ENCODE assay signal across 8 cellular contexts in the genomic region with DNA sequence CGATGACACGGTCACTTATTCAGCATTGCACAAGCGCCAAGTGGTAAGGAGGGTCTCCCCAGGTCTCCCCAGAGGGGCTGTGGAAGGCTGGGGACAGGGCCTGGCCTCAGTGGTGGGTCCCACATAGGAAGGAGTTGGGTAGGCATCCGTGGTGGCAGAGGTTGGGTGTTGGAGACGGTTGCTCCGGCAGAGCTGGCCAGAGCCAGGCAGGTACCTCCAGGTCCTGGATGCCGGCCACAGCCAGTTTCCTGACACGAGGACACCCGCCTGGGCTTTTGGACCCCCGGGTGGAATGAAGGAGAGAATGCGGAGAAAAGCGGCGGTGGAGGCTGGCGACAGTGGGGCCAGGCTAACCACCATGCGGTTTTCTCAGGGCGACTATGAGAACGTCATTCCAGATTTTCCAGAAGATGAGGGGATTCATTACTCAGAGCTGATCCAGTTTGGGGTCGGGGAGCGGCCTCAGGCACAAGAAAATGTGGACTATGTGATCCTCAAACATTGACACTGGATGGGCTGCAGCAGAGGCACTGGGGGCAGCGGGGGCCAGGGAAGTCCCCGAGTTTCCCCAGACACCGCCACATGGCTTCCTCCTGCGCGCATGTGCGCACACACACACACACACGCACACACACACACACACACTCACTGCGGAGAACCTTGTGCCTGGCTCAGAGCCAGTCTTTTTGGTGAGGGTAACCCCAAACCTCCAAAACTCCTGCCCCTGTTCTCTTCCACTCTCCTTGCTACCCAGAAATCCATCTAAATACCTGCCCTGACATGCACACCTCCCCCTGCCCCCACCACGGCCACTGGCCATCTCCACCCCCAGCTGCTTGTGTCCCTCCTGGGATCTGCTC. TPM values are rescaled to one million over a fixed set of nuclear protein-coding genes. Genes with fewer than 3 reads are reported as not detected.
DNase-seq lines count a peak whose midpoint lies in the region; ATAC-seq, FAIRE-seq and TF ChIP-seq lines count a peak whose summit lies in the region.

No MANE protein-coding gene starts in this region.

- ATAC-seq in GM21737 (IDR thresholded peaks at IDR 0.05; ENCODE audit: unreplicated experiment) (peak; percentile 25), HG03097 (IDR thresholded peaks at IDR 0.05; ENCODE audit: low FRiP score, unreplicated experiment) (no peak)

- H3K79me2 ChIP-seq in H1 (ENCODE audit: control insufficient read depth in 1 of 2, insufficient read depth in 2 of 2, low read length in 2 of 2): no peaks in the 10 kb centered on the region

- no peak overlapping the region for H2BK20ac ChIP-seq in H1 (ENCODE audit: low read length)

- H3K36me3 ChIP-seq in H1 (ENCODE audit: control insufficient read depth in 2 of 4, insufficient read depth in 4 of 4, low read length in 3 of 4): no peaks in the 10 kb centered on the region
- H3K36me3 ChIP-seq in HAP-1 (replicated peaks): no peaks in the 10 kb centered on the region

- no peaks in the 10 kb centered on the region for H3K79me1 ChIP-seq in H1 (ENCODE audit: low read depth, low read length)

- no peak overlapping the region for H3K23ac ChIP-seq in H1 (ENCODE audit: insufficient read length)

- in situ Hi-C loops in HAP-1 (cut with MboI; ENCODE audit: low sequenced_read_pairs): no loop called here

- H4K91ac ChIP-seq in H1 (replicated peaks; ENCODE audit: insufficient read length, low read length): no peak overlapping the region

- no peak overlapping the region for H3K27ac ChIP-seq in H1 (ENCODE audit: low read depth, low read length)

- H3K9me3 Mint-ChIP-seq in activated CD4-positive, alpha-beta T cell treated with anti-CD3 and anti-CD28 coated beads, Interleukin-2, amount 10 ng/mL, durations not matched to agents 24 days and 14 days: no peaks in the 10 kb centered on the region

- peak overlapping the region; percentile 98 for H3K27ac Mint-ChIP-seq in activated CD4-positive, alpha-beta T cell treated with anti-CD3 and anti-CD28 coated beads, Interleukin-2, amount 10 ng/mL, durations not matched to agents 24 days and 14 days

- WGBS in H1 (ENCODE audit: extremely low coverage in 1 of 2, insufficient coverage in 1 of 2, insufficient read length in 1 of 2, insufficient replicate concordance in 2 of 2, low coverage in 1 of 2, low lambda C conversion rate in 2 of 2, missing lambda C conversion rate in 1 of 2), 2 experiments: 85% methylated on average over 28 of the region's 28 CpGs; no CpG with 5 or more reads in 1 of the 2 experiments

- H2BK120ac ChIP-seq in H1 (replicated peaks; ENCODE audit: low read depth, low read length): no peak overlapping the region

- peaks cover 12% of the 10 kb centered on the region for H3K27me3 Mint-ChIP-seq in activated CD4-positive, alpha-beta T cell treated with anti-CD3 and anti-CD28 coated beads, Interleukin-2, amount 10 ng/mL, durations not matched to agents 24 days and 14 days

- H3K4me1 ChIP-seq in H1 (replicated peaks in 1 of 4; ENCODE audit: control insufficient read depth in 3 of 4, insufficient read depth in 4 of 4, low read length in 3 of 4) (peaks cover 0 to 2% (median 0%) of the 10 kb centered on the region in 4 experiments; a peak in 1 of 7 replicates), HAP-1 (no peaks in the 10 kb centered on the region)

- no peak overlapping the region for H2AFZ ChIP-seq in H1 (ENCODE audit: low read length)

- no peak overlapping the region for H2BK12ac ChIP-seq in H1 (ENCODE audit: low read depth, low read length)

- intact Hi-C loops in activated CD4-positive, alpha-beta T cell treated with anti-CD3 and anti-CD28 coated beads, Interleukin-2, amount 10 ng/mL, durations not matched to agents 24 days and 14 days (cut with micrococcal nuclease): loop anchor here (1.0 to 2.0 kb wide), 5 partner anchors 14 to 200 kb away; no protein-coding TSS in a partner anchor

- no peak for TF ChIP-seq POLR2A in H1 (IDR thresholded peaks at IDR 0.05; ENCODE audit: control extremely low read depth in 1 of 2, low read depth in 2 of 2, low read length in 2 of 2)

- no peak overlapping the region for H3K14ac ChIP-seq in H1 (ENCODE audit: insufficient read length)

- peak; percentile 90 for DNase-seq in activated CD4-positive, alpha-beta T cell treated with anti-CD3 and anti-CD28 coated beads, Interleukin-2, amount 10 ng/mL, durations not matched to agents 24 days and 14 days
- DNase-seq in H1 (ENCODE audit: low read depth in 1 of 2, low spot score in 2 of 2): peak in 1 of 2 experiments; percentile 31
- DNase-seq in stimulated activated CD8-positive, alpha-beta memory T cell treated with anti-CD3 and anti-CD28 coated beads, Interleukin-2, amount 100 ng/mL, for 1 hour (ENCODE audit: low read depth in 2 of 2): peak; percentile 17 to 56
- no peak for DNase-seq in midbrain (lab: John Stamatoyannopoulos, UW)
- DNase-seq in HAP-1 (ENCODE audit: low spot score in 2 of 2): no peak
- no peak for DNase-seq in NCI-H2227 (lab: John Stamatoyannopoulos, UW; ENCODE audit: unreplicated experiment)

- H3K9me3 ChIP-seq in H1 (ENCODE audit: insufficient read depth in 2 of 2, low read depth in 1 of 2, low read length in 1 of 2) (no peaks in the 10 kb centered on the region), HAP-1 (no peaks in the 10 kb centered on the region)

- H3K27me3 ChIP-seq in H1 (replicated peaks in 1 of 4; ENCODE audit: control insufficient read depth in 3 of 4, extremely low read depth in 1 of 4, insufficient read depth in 3 of 4, low read length in 3 of 4): no peaks in the 10 kb centered on the region
- H3K27me3 ChIP-seq in HAP-1 (ENCODE audit: low read depth): peaks cover 33% of the 10 kb centered on the region

- TF ChIP-seq EP300 in H1 (IDR thresholded peaks at IDR 0.05; ENCODE audit: borderline replicate concordance in 1 of 2, low read depth in 2 of 2, low read length in 2 of 2): no peak

- no peak overlapping the region for H3K18ac ChIP-seq in H1 (ENCODE audit: extremely low read depth, low read length)

- H2BK15ac ChIP-seq in H1 (ENCODE audit: low read length): no peak overlapping the region

- no peak overlapping the region for H4K5ac ChIP-seq in H1 (ENCODE audit: insufficient read length, low read depth, low read length)

- no peak for FAIRE-seq in H1 (lab: Jason Lieb, UNC)

- H4K20me1 ChIP-seq in H1 (replicated peaks in 1 of 2; ENCODE audit: control insufficient read depth in 1 of 2, insufficient read depth in 2 of 2, low read length in 2 of 2): no peaks in the 10 kb centered on the region

- no peaks in the 10 kb centered on the region; the same call in 1 of the 2 replicates for H3K23me2 ChIP-seq in H1 (ENCODE audit: low read depth, low read length)

- no peak overlapping the region for H3K56ac ChIP-seq in H1 (replicated peaks; ENCODE audit: insufficient read length, low read depth, low read length)

- peak overlapping the region; percentile 79 for H3K4me3 Mint-ChIP-seq in activated CD4-positive, alpha-beta T cell treated with anti-CD3 and anti-CD28 coated beads, Interleukin-2, amount 10 ng/mL, durations not matched to agents 24 days and 14 days

- CTCF ChIA-PET in H1 (lab: Charles Lee; ENCODE audit: partially characterized antibody): interaction anchor here (0.6 to 2.0 kb wide), 7 partner anchors 11 to 164 kb away, joined by 3 to 6 read pairs (median 3); no protein-coding TSS in a partner anchor

- POLR2A ChIA-PET in H1 (lab: Charles Lee; ENCODE audit: partially characterized antibody): no interaction called here

- H2AK5ac ChIP-seq in H1 (ENCODE audit: low read depth, low read length): no peak overlapping the region

- no peak overlapping the region for H3K4me2 ChIP-seq in H1 (ENCODE audit: insufficient read depth in 1 of 2, low read depth in 2 of 2, low read length in 2 of 2)

- H3K4me1 Mint-ChIP-seq in activated CD4-positive, alpha-beta T cell treated with anti-CD3 and anti-CD28 coated beads, Interleukin-2, amount 10 ng/mL, durations not matched to agents 24 days and 14 days: peaks cover 45% of the 10 kb centered on the region

- TF ChIP-seq CTCF in H1 (IDR thresholded peaks at IDR 0.05; ENCODE audit: control extremely low read depth in 1 of 3, insufficient read depth in 1 of 3, low read depth in 1 of 3, low read length in 3 of 3): no peak

- H4K8ac ChIP-seq in H1 (ENCODE audit: extremely low read depth, insufficient read depth, low read length): peak overlapping the region; percentile 37; the same call in 1 of the 2 replicates

- H3K4ac ChIP-seq in H1 (replicated peaks; ENCODE audit: insufficient read length, low read depth, low read length): no peak overlapping the region

- no peaks in the 10 kb centered on the region for H3K36me3 Mint-ChIP-seq in activated CD4-positive, alpha-beta T cell treated with anti-CD3 and anti-CD28 coated beads, Interleukin-2, amount 10 ng/mL, durations not matched to agents 24 days and 14 days (ENCODE audit: low read depth)

- no peak overlapping the region for H2BK5ac ChIP-seq in H1 (ENCODE audit: low read depth, low read length)

- no peak for TF ChIP-seq RAD21 in H1 (IDR thresholded peaks at IDR 0.05 in 1 of 2, conservative IDR thresholded peaks at IDR 0.05 in 1 of 2; ENCODE audit: low read depth in 2 of 2, low read length in 2 of 2)

- H3K4me3 ChIP-seq in H1 (ENCODE audit: extremely low read depth in 1 of 4, insufficient read depth in 2 of 4, low read depth in 3 of 4, low read length in 4 of 4): no peak overlapping the region
- H3K4me3 ChIP-seq in HAP-1: no peak overlapping the region

- no peak overlapping the region for H3K9ac ChIP-seq in H1 (replicated peaks in 1 of 4; ENCODE audit: extremely low read depth in 1 of 4, low read depth in 3 of 4, low read length in 3 of 4)

RNA-seq across cellular contexts. Expression of a gene that starts 1.3 kb away (rescaled TPM):
- total RNA-seq in activated CD4-positive, alpha-beta T cell treated with anti-CD3 and anti-CD28 coated beads, Interleukin-2, amount 10 ng/mL, durations not matched to agents 24 days and 14 days: 0.12 and 0.14 TPM in 2 replicates
- total RNA-seq in H1 (2021; fragmentation: NEBNext Ultra II Directional; extraction: Animal tissue kit (Norgen Biotek cat#: 25700)): not detected in 2 replicates
- polyA plus RNA-seq in H1 (2011; rRNA removed): not detected in 2 replicates
- not detected for polyA plus RNA-seq in H1 (2011; cell fraction: cytosol; rRNA removed)
- polyA plus RNA-seq in H1 (2011; cell fraction: nucleus; rRNA removed): not detected
- not detected in 4 replicates for polyA plus RNA-seq in H1 (2012, experiment 1 of 2)
- polyA plus RNA-seq in H1 (2012, experiment 2 of 2): not detected
- not detected for polyA plus RNA-seq in H1 (2013, experiment 1 of 2)
- not detected for polyA plus RNA-seq in H1 (2013, experiment 2 of 2)
- polyA minus RNA-seq in H1 (2011; rRNA and poly(A)+ RNA removed): not detected in 2 replicates
- polyA minus RNA-seq in H1 (2011; cell fraction: cytosol; rRNA and poly(A)+ RNA removed): not detected
- not detected for polyA minus RNA-seq in H1 (2011; cell fraction: nucleus; rRNA and poly(A)+ RNA removed)

RNA-seq across cellular contexts. Expression of a gene that starts 11.8 kb away (rescaled TPM):
- total RNA-seq in activated CD4-positive, alpha-beta T cell treated with anti-CD3 and anti-CD28 coated beads, Interleukin-2, amount 10 ng/mL, durations not matched to agents 24 days and 14 days: 0.21 and 0.69 TPM in 2 replicates
- total RNA-seq in H1 (2021; fragmentation: NEBNext Ultra II Directional; extraction: Animal tissue kit (Norgen Biotek cat#: 25700)): not detected in 2 replicates
- polyA plus RNA-seq in H1 (2011; rRNA removed): 0.24 TPM in 1 of 2 replicates, not detected in the other
- 0.13 TPM for polyA plus RNA-seq in H1 (2011; cell fraction: cytosol; rRNA removed)
- 0.10 TPM for polyA plus RNA-seq in H1 (2011; cell fraction: nucleus; rRNA removed)
- not detected in 4 replicates for polyA plus RNA-seq in H1 (2012, experiment 1 of 2)
- not detected for polyA plus RNA-seq in H1 (2012, experiment 2 of 2)
- polyA plus RNA-seq in H1 (2013, experiment 1 of 2): not detected
- polyA plus RNA-seq in H1 (2013, experiment 2 of 2): not detected
- not detected in 2 replicates for polyA minus RNA-seq in H1 (2011; rRNA and poly(A)+ RNA removed)
- not detected for polyA minus RNA-seq in H1 (2011; cell fraction: cytosol; rRNA and poly(A)+ RNA removed)
- polyA minus RNA-seq in H1 (2011; cell fraction: nucleus; rRNA and poly(A)+ RNA removed): not detected

RNA-seq across cellular contexts. Expression of a gene that starts 17.4 kb away (rescaled TPM):
- 3.4 and 4.1 TPM in 2 replicates for total RNA-seq in activated CD4-positive, alpha-beta T cell treated with anti-CD3 and anti-CD28 coated beads, Interleukin-2, amount 10 ng/mL, durations not matched to agents 24 days and 14 days
- total RNA-seq in H1 (2021; fragmentation: NEBNext Ultra II Directional; extraction: Animal tissue kit (Norgen Biotek cat#: 25700)): 0.54 and 0.60 TPM in 2 replicates
- 0.06 and 0.42 TPM in 2 replicates for polyA plus RNA-seq in H1 (2011; rRNA removed)
- polyA plus RNA-seq in H1 (2011; cell fraction: cytosol; rRNA removed): 0.30 TPM
- 0.51 TPM for polyA plus RNA-seq in H1 (2011; cell fraction: nucleus; rRNA removed)
- 0.13 to 0.33 TPM (median 0.18 TPM) in 3 of 4 replicates, not detected in the other for polyA plus RNA-seq in H1 (2012, experiment 1 of 2)
- polyA plus RNA-seq in H1 (2012, experiment 2 of 2): not detected
- polyA plus RNA-seq in H1 (2013, experiment 1 of 2): 0.53 TPM
- 0.24 TPM for polyA plus RNA-seq in H1 (2013, experiment 2 of 2)
- 0.39 TPM in 1 of 2 replicates, not detected in the other for polyA minus RNA-seq in H1 (2011; rRNA and poly(A)+ RNA removed)
- polyA minus RNA-seq in H1 (2011; cell fraction: cytosol; rRNA and poly(A)+ RNA removed): not detected
- not detected for polyA minus RNA-seq in H1 (2011; cell fraction: nucleus; rRNA and poly(A)+ RNA removed)

RNA-seq across cellular contexts. Expression of a gene that starts 24.4 kb away (rescaled TPM):
- 0.21 TPM in 1 of 2 replicates, not detected in the other for total RNA-seq in activated CD4-positive, alpha-beta T cell treated with anti-CD3 and anti-CD28 coated beads, Interleukin-2, amount 10 ng/mL, durations not matched to agents 24 days and 14 days
- not detected in 2 replicates for total RNA-seq in H1 (2021; fragmentation: NEBNext Ultra II Directional; extraction: Animal tissue kit (Norgen Biotek cat#: 25700))
- not detected in 2 replicates for polyA plus RNA-seq in H1 (2011; rRNA removed)
- polyA plus RNA-seq in H1 (2011; cell fraction: cytosol; rRNA removed): not detected
- polyA plus RNA-seq in H1 (2011; cell fraction: nucleus; rRNA removed): not detected
- polyA plus RNA-seq in H1 (2012, experiment 1 of 2): not detected in 4 replicates
- polyA plus RNA-seq in H1 (2012, experiment 2 of 2): not detected
- not detected for polyA plus RNA-seq in H1 (2013, experiment 1 of 2)
- not detected for polyA plus RNA-seq in H1 (2013, experiment 2 of 2)
- polyA minus RNA-seq in H1 (2011; rRNA and poly(A)+ RNA removed): not detected in 2 replicates
- polyA minus RNA-seq in H1 (2011; cell fraction: cytosol; rRNA and poly(A)+ RNA removed): not detected
- not detected for polyA minus RNA-seq in H1 (2011; cell fraction: nucleus; rRNA and poly(A)+ RNA removed)

RNA-seq across cellular contexts. Expression of a gene that starts 54.5 kb away (rescaled TPM):
- total RNA-seq in activated CD4-positive, alpha-beta T cell treated with anti-CD3 and anti-CD28 coated beads, Interleukin-2, amount 10 ng/mL, durations not matched to agents 24 days and 14 days: 0.17 TPM in 1 of 2 replicates, not detected in the other
- 0.46 and 1.3 TPM in 2 replicates for total RNA-seq in H1 (2021; fragmentation: NEBNext Ultra II Directional; extraction: Animal tissue kit (Norgen Biotek cat#: 25700))
- 0.20 and 0.72 TPM in 2 replicates for polyA plus RNA-seq in H1 (2011; rRNA removed)
- 0.41 TPM for polyA plus RNA-seq in H1 (2011; cell fraction: cytosol; rRNA removed)
- 1.7 TPM for polyA plus RNA-seq in H1 (2011; cell fraction: nucleus; rRNA removed)
- 0.22 to 0.74 TPM (median 0.54 TPM) in 4 replicates for polyA plus RNA-seq in H1 (2012, experiment 1 of 2)
- polyA plus RNA-seq in H1 (2012, experiment 2 of 2): 0.28 TPM
- polyA plus RNA-seq in H1 (2013, experiment 1 of 2): 1.4 TPM
- polyA plus RNA-seq in H1 (2013, experiment 2 of 2): 1.3 TPM
- 0.25 and 0.90 TPM in 2 replicates for polyA minus RNA-seq in H1 (2011; rRNA and poly(A)+ RNA removed)
- not detected for polyA minus RNA-seq in H1 (2011; cell fraction: cytosol; rRNA and poly(A)+ RNA removed)
- not detected for polyA minus RNA-seq in H1 (2011; cell fraction: nucleus; rRNA and poly(A)+ RNA removed)

Comparison
In these comparisons a context has a peak if more than half of its experiments do, and no peak if none do; other contexts are left out.
1. DNase-seq: peak in activated CD4-positive, alpha-beta T cell treated with anti-CD3 and anti-CD28 coated beads, Interleukin-2, amount 10 ng/mL, durations not matched to agents 24 days and 14 days (single experiment) and stimulated activated CD8-positive, alpha-beta memory T cell treated with anti-CD3 and anti-CD28 coated beads, Interleukin-2, amount 100 ng/mL, for 1 hour (2 of 2); none in midbrain (single experiment), HAP-1 (0 of 2) and NCI-H2227 (single experiment).